In the genomic region with DNA sequence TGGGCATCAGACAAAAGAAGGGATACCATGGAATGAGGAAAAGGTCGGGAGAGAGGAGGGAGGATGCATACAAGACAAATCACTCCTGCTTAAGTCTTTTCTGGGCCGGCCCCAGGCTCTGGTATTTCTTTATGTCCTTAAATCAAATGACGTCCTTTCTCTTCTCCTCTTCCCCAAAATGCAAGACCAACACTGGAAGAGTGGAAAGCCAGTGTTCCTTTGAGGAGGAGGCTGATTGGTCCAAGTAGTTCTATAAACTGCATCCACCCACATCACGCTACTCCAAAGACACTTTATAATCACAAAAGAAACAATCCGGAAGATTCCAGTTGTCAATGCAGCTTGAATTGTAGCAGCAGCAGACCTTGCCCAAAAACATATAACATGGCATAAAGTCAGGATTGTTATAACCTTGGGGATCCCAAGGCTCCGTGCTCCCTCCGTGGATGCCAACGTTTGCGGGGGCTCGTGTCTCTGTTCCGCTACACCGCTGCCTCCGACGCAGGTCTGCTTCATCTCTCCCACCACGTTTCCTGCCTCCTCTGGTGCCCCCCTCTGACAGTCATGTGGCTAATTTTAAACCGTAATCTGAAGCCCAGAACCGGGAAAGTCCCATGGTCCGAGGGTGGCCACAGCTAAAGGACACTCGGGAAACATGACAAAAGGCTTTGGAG, we compare ENCODE assay signal across 1 cellular context.
TF ChIP-seq lines count a peak whose summit lies in the region.

No MANE protein-coding gene starts in this region.

TF ChIP-seq in H1, 55 proteins besides CTCF, POLR2A, EP300 and RAD21 (continued from another document):
- TF ChIP-seq, protein P1, sequence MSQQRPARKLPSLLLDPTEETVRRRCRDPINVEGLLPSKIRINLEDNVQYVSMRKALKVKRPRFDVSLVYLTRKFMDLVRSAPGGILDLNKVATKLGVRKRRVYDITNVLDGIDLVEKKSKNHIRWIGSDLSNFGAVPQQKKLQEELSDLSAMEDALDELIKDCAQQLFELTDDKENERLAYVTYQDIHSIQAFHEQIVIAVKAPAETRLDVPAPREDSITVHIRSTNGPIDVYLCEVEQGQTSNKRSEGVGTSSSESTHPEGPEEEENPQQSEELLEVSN (IDR thresholded peaks at IDR 0.05) = 0 out of 2 replicates have a peak, but pooled peaks have one; percentile 23
- TF ChIP-seq ASH2L (IDR thresholded peaks at IDR 0.05; ENCODE audit: low read length) (no peak), RBBP5 (IDR thresholded peaks at IDR 0.05; ENCODE audit: borderline replicate concordance, low read depth, low read length) (no peak)
- TF ChIP-seq, protein P2, sequence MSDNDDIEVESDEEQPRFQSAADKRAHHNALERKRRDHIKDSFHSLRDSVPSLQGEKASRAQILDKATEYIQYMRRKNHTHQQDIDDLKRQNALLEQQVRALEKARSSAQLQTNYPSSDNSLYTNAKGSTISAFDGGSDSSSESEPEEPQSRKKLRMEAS (IDR thresholded peaks at IDR 0.05) = peak; percentile 59
